In the genomic region with DNA sequence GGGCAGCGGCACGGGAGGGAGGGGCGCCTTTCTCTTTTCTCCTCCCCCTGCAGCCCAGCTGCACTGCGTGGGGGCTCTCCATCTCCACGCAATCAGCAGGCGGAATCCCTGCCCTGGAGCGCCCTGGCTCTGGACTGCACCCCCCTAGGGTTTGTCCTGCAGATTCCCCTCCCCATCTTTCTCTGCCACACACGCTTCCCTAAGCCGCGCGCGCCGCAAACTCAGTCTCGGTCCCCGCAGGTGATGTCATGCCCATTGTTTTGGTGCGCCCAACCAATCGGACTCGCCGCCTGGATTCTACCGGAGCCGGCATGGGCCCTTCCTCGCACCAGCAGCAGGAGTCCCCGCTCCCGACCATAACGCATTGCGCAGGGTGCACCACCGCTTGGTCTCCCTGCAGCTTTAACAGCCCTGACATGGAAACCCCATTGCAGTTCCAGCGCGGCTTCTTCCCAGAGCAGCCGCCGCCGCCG, we compare ENCODE assay signal across 8 cellular contexts. TPM values are rescaled to one million over a fixed set of nuclear protein-coding genes. Genes with fewer than 3 reads are reported as not detected.
A peak's percentile ranks its signal among the peaks of the same experiment; 100 is the strongest.
DNase-seq lines count a peak whose midpoint lies in the region; ATAC-seq and TF ChIP-seq lines count a peak whose summit lies in the region.

Gene KCNN2 (plus strand): TSS at position 347 of the 473 bp plus-strand sequence. CDS start 70 bp downstream, at position 417.

- no peak for TF ChIP-seq CTCF in epithelial cell of proximal tubule (conservative IDR thresholded peaks at IDR 0.05; ENCODE audit: low read depth, low read length)

- H3K9me3 ChIP-seq in SJSA1 (replicated peaks), result peaks cover 2% of the 10 kb centered on the region; the same call in 1 of the 2 replicates

- H3K9me3 Mint-ChIP-seq in IgD-negative memory B cell (no peaks in the 10 kb centered on the region), T-cell (peaks cover 0 to under 1% (median 0%) of the 10 kb centered on the region in 3 donors)

- H3K4me3 ChIP-seq in SJSA1, result peak within 1 kb of the TSS; percentile 47
- H3K4me3 ChIP-seq in epithelial cell of proximal tubule (ENCODE audit: low read depth, low read length), result peak within 1 kb of the TSS; percentile 68
- H3K4me3 ChIP-seq in mesendoderm (ENCODE audit: low read length), result peak within 1 kb of the TSS; percentile 44

- H3K4me2 ChIP-seq in mesendoderm (ENCODE audit: low read length), result peak within 1 kb of the TSS; percentile 94

- H3K18ac ChIP-seq in mesendoderm (ENCODE audit: low read length), result no peak within 1 kb of the TSS

- WGBS in mesendoderm (ENCODE audit: extremely low coverage, insufficient coverage, low lambda C conversion rate), result no CpG with 5 or more reads among the region's 33 CpGs

- H2AK5ac ChIP-seq in mesendoderm (ENCODE audit: low read length), result no peak within 1 kb of the TSS

- H3K79me1 ChIP-seq in mesendoderm (ENCODE audit: low read length), result no peaks in the 10 kb centered on the region

- no peak within 1 kb of the TSS for H4K5ac ChIP-seq in mesendoderm (ENCODE audit: low read length)

- POLR2A ChIA-PET in T-cell (lab: Charles Lee), result no interaction called here

- CTCF ChIA-PET in T-cell (lab: Charles Lee), result no interaction called here

- peak within 1 kb of the TSS; percentile 66 for H3K9ac ChIP-seq in mesendoderm (ENCODE audit: low read length)

- no peaks in the 10 kb centered on the region for H3K36me3 Mint-ChIP-seq in IgD-negative memory B cell
- H3K36me3 Mint-ChIP-seq in T-cell, result no peaks in the 10 kb centered on the region

- no peak within 1 kb of the TSS for H4K8ac ChIP-seq in mesendoderm (ENCODE audit: low read depth, low read length)

- peak within 1 kb of the TSS; percentile 15 for H3K23ac ChIP-seq in mesendoderm (ENCODE audit: low read length)

- ATAC-seq in GM19467 (IDR thresholded peaks at IDR 0.05; ENCODE audit: unreplicated experiment) (peak; percentile 44), T-cell (replicated peaks in 1 of 4) (no peak)

- no peak within 1 kb of the TSS for H3K27ac ChIP-seq in SJSA1
- peak within 1 kb of the TSS; percentile 53 for H3K27ac ChIP-seq in mesendoderm (ENCODE audit: low read depth, low read length)

- peak within 1 kb of the TSS; percentile 86 for H3K56ac ChIP-seq in mesendoderm (ENCODE audit: low read length)

- peak within 1 kb of the TSS; percentile 56 for H3K4ac ChIP-seq in mesendoderm (ENCODE audit: low read depth, low read length)

- H3K4me3 Mint-ChIP-seq in IgD-negative memory B cell (peak within 1 kb of the TSS in 3 of 4 donors; percentile 77 to 88 (median 77)), T-cell (peak within 1 kb of the TSS in 1 of 3 donors; percentile 50)

- H3K36me3 ChIP-seq in SJSA1 (no peaks in the 10 kb centered on the region), mesendoderm (ENCODE audit: control insufficient read depth, insufficient read depth, low read length) (no peaks in the 10 kb centered on the region)

- peaks cover 0 to 14% (median 8%) of the 10 kb centered on the region in 3 donors for H3K4me1 Mint-ChIP-seq in IgD-negative memory B cell
- H3K4me1 Mint-ChIP-seq in T-cell, result peaks cover 0 to 7% (median 5%) of the 10 kb centered on the region in 3 donors

- DNase-seq in COLO829 (ENCODE audit: low spot score) (peak; percentile 8), SJSA1 (ENCODE audit: low read depth in 1 of 2, low spot score in 2 of 2) (peak; percentile 76 to 86), epithelial cell of proximal tubule (ENCODE audit: low read depth) (peak; percentile 15), mesendoderm (peak; percentile 93), ureter (ENCODE audit: low spot score) (peak; percentile 84), T-cell (no peak)

- H3K27me3 ChIP-seq in SJSA1 (replicated peaks) (peaks cover 75% of the 10 kb centered on the region), mesendoderm (ENCODE audit: insufficient read depth, low read length, poor library complexity) (peaks cover 3% of the 10 kb centered on the region)

- H3K4me1 ChIP-seq in SJSA1 (replicated peaks), result peaks cover 25% of the 10 kb centered on the region
- H3K4me1 ChIP-seq in mesendoderm (ENCODE audit: control insufficient read depth, low read depth, low read length), result no peaks in the 10 kb centered on the region

- no peaks in the 10 kb centered on the region for H3K79me2 ChIP-seq in mesendoderm (ENCODE audit: control insufficient read depth, insufficient read depth, low read length)

- H2BK120ac ChIP-seq in mesendoderm (ENCODE audit: low read depth, low read length), result no peak within 1 kb of the TSS

- H2BK5ac ChIP-seq in mesendoderm (ENCODE audit: low read length), result no peak within 1 kb of the TSS

- H3K27ac Mint-ChIP-seq in IgD-negative memory B cell, result peak within 1 kb of the TSS in 1 of 3 donors; percentile 85
- no peak within 1 kb of the TSS for H3K27ac Mint-ChIP-seq in T-cell

- H2BK15ac ChIP-seq in mesendoderm (replicated peaks; ENCODE audit: low read depth), result no peak within 1 kb of the TSS

- H3K27me3 Mint-ChIP-seq in IgD-negative memory B cell, result peaks cover 32% of the 10 kb centered on the region
- peaks cover 23 to 40% of the 10 kb centered on the region in 2 donors for H3K27me3 Mint-ChIP-seq in T-cell

RNA-seq across cellular contexts. Expression of gene KCNN2, which starts in this region (rescaled TPM):
- polyA plus RNA-seq in IgD-negative memory B cell, result not detected
- 0.61 TPM in 1 of 2 replicates, not detected in the other for total RNA-seq in SJSA1 (2014; rRNA removed; shearing (Covaris generic))
- total RNA-seq in epithelial cell of proximal tubule, result 0.22 TPM in 1 of 2 replicates, not detected in the other
- 3.8 TPM for polyA plus RNA-seq in mesendoderm (2013, experiment 1 of 2)
- 4.0 TPM for polyA plus RNA-seq in mesendoderm (2013, experiment 2 of 2)
- total RNA-seq in ureter, result 2.1 TPM
- total RNA-seq in T-cell, result not detected

Comparison
In these comparisons a context has a peak if more than half of its experiments do, and no peak if none do; other contexts are left out.
1. Peak in DNase-seq and H3K4me3 ChIP-seq in SJSA1; RNA of the gene not detected or under 1 TPM.
2. Peak in DNase-seq and H3K4me3 ChIP-seq in epithelial cell of proximal tubule; RNA of the gene not detected or under 1 TPM.
3. DNase-seq: peak in COLO829 (single experiment), mesendoderm (single experiment) and ureter (single experiment); none in T-cell (0 of 34).
4. Peak in every context shown above with its lines, with median percentiles within 50 percentile points of each other: H3K4me3 ChIP-seq.